ENCODE assay signal across 14 cellular contexts in genomic region chr7:87113077-87113476, GRCh38.
"Had no signal": no experiment of that assay in that cellular context is flagged by ENCODE, and none has a peak within 500 bp of the region (broad histone marks: within the 10 kb centered on the region; RNA-seq: fewer than 3 reads in every experiment).

No MANE protein-coding gene starts in this region.

- H3K4me3 Mint-ChIP-seq: activated B cell treated with CpG ODN at 0.5 μM for 24 hours; activated CD4-positive, alpha-beta T cell treated with anti-CD3 and anti-CD28 coated beads, Interleukin-2, amount 10 ng/mL, durations not matched to agents 24 days and 14 days; activated naive CD8-positive, alpha-beta T cell treated with anti-CD3 and anti-CD28 coated beads, Interleukin-2, amount 10 ng/mL, durations not matched to agents 7 days and 5 days; naive thymus-derived CD4-positive, alpha-beta T cell; stimulated activated effector memory CD8-positive, alpha-beta T cell treated with anti-CD3 and anti-CD28 coated beads, Interleukin-12 subunit alpha, Interleukin-12 subunit beta, amount 100 ng/mL, for 72 hours had no signal

- H3K36me3 Mint-ChIP-seq: activated naive CD8-positive, alpha-beta T cell treated with anti-CD3 and anti-CD28 coated beads, Interleukin-2, amount 10 ng/mL, durations not matched to agents 7 days and 5 days; stimulated activated effector memory CD8-positive, alpha-beta T cell treated with anti-CD3 and anti-CD28 coated beads, Interleukin-12 subunit alpha, Interleukin-12 subunit beta, amount 100 ng/mL, for 72 hours had no signal

- ATAC-seq: naive thymus-derived CD4-positive, alpha-beta T cell; stimulated activated effector memory CD8-positive, alpha-beta T cell treated with anti-CD3 and anti-CD28 coated beads, Interleukin-12 subunit alpha, Interleukin-12 subunit beta, amount 100 ng/mL, for 72 hours had no signal

- H3K4me3 ChIP-seq: colonic mucosa, heart right ventricle, tibial artery, uterus had no signal

- H3K9me3 ChIP-seq: colonic mucosa, uterus had no signal

- H3K9me3 Mint-ChIP-seq: activated CD4-positive, alpha-beta T cell treated with anti-CD3 and anti-CD28 coated beads, Interleukin-2, amount 10 ng/mL, durations not matched to agents 24 days and 14 days; stimulated activated effector memory CD8-positive, alpha-beta T cell treated with anti-CD3 and anti-CD28 coated beads, Interleukin-12 subunit alpha, Interleukin-12 subunit beta, amount 100 ng/mL, for 72 hours had no signal

- H3K4me1 Mint-ChIP-seq: activated B cell treated with CpG ODN at 0.5 μM for 24 hours; activated naive CD8-positive, alpha-beta T cell treated with anti-CD3 and anti-CD28 coated beads, Interleukin-2, amount 10 ng/mL, durations not matched to agents 7 days and 5 days; naive thymus-derived CD4-positive, alpha-beta T cell had no signal

- H3K36me3 ChIP-seq: colonic mucosa, heart right ventricle, tibial artery, uterus had no signal

- DNase-seq: activated B cell treated with CpG ODN at 0.5 μM for 24 hours; activated CD4-positive, alpha-beta T cell treated with anti-CD3 and anti-CD28 coated beads, Interleukin-2, amount 10 ng/mL, durations not matched to agents 24 days and 14 days; activated naive CD8-positive, alpha-beta T cell treated with anti-CD3 and anti-CD28 coated beads, Interleukin-2, amount 10 ng/mL, durations not matched to agents 7 days and 5 days; aorta; caudate nucleus; colonic mucosa; left cardiac atrium; naive thymus-derived CD4-positive, alpha-beta T cell; retina; T-helper 2 cell; tibial artery; uterus had no signal

- H3K27me3 ChIP-seq: colonic mucosa, heart right ventricle, uterus had no signal

- H3K4me1 ChIP-seq: colonic mucosa, heart right ventricle, tibial artery, uterus had no signal

- H3K27ac ChIP-seq: colonic mucosa, heart right ventricle, tibial artery, uterus had no signal

- H3K27ac Mint-ChIP-seq: activated B cell treated with CpG ODN at 0.5 μM for 24 hours; activated CD4-positive, alpha-beta T cell treated with anti-CD3 and anti-CD28 coated beads, Interleukin-2, amount 10 ng/mL, durations not matched to agents 24 days and 14 days; activated naive CD8-positive, alpha-beta T cell treated with anti-CD3 and anti-CD28 coated beads, Interleukin-2, amount 10 ng/mL, durations not matched to agents 7 days and 5 days; naive thymus-derived CD4-positive, alpha-beta T cell; stimulated activated effector memory CD8-positive, alpha-beta T cell treated with anti-CD3 and anti-CD28 coated beads, Interleukin-12 subunit alpha, Interleukin-12 subunit beta, amount 100 ng/mL, for 72 hours had no signal
